Comparison of ENCODE assay signal across 28 cellular contexts in the genomic region with DNA sequence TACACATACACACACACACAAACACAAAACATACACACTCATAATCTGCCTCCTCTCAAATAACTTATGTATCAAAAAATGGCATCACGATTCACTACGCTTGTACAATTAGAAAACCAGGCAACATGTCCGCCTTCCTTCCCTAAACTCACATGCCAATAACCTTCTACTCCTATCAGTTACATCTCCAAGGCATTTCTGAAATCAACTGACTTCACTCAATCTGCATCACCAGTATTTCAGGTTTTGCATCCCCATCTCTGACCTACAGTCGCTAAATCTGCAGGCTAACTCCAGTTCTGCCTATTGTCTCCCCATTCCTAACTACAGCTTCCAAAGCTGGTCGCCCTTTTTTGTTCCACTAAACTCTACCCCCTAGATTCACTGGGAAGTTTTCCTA.
"Had no signal": no experiment of that assay in that cellular context is flagged by ENCODE, and none has a peak within 500 bp of the region (broad histone marks: within the 10 kb centered on the region; RNA-seq: fewer than 3 reads in every experiment).

No MANE protein-coding gene starts in this region.

- H3K4me3 Mint-ChIP-seq: dendritic cell treated with granulocyte-macrophage colony-stimulating factor and Interleukin-4, amounts not matched to agents 40 ng/mL and 50 ng/mL, for 4 days; effector memory CD8-positive, alpha-beta T cell; endodermal cell; mesothelial cell of epicardium; naive B cell had no signal

- H3K9me3 ChIP-seq: colonic mucosa, esophagus squamous epithelium, gastrocnemius medialis, left lung, lower lobe of right lung, mucosa of descending colon had no signal

- ATAC-seq: effector memory CD8-positive, alpha-beta T cell; esophagus mucosa; gastrocnemius medialis; heart right ventricle; left cardiac atrium; left lung; left ventricle myocardium superior; lower lobe of right lung; mucosa of descending colon had no signal

- H3K36me3 ChIP-seq: colonic mucosa, esophagus squamous epithelium, gastrocnemius medialis, heart right ventricle, left lung, lower lobe of right lung had no signal

- H3K4me1 Mint-ChIP-seq: mesothelial cell of epicardium, naive B cell had no signal

- H3K4me1 ChIP-seq: colonic mucosa, gastrocnemius medialis, heart right ventricle, left lung, lower lobe of right lung had no signal

- H3K27me3 ChIP-seq: colonic mucosa, esophagus squamous epithelium, gastrocnemius medialis, heart right ventricle, left lung had no signal

- H3K27ac ChIP-seq: colonic mucosa, epithelial cell of prostate, esophagus squamous epithelium, gastrocnemius medialis, heart right ventricle, left lung, lower lobe of right lung had no signal

- H3K27me3 Mint-ChIP-seq: dendritic cell treated with granulocyte-macrophage colony-stimulating factor and Interleukin-4, amounts not matched to agents 40 ng/mL and 50 ng/mL, for 4 days; naive B cell had no signal

- H3K27ac Mint-ChIP-seq: dendritic cell treated with granulocyte-macrophage colony-stimulating factor and Interleukin-4, amounts not matched to agents 40 ng/mL and 50 ng/mL, for 4 days; effector memory CD8-positive, alpha-beta T cell; endodermal cell; mesothelial cell of epicardium; naive B cell had no signal

- H3K4me3 ChIP-seq: colonic mucosa, esophagus squamous epithelium, gastrocnemius medialis, heart right ventricle, left lung, lower lobe of right lung, mucosa of descending colon had no signal

- H3K36me3 Mint-ChIP-seq: naive B cell had no signal

- H3K9me3 Mint-ChIP-seq: effector memory CD8-positive, alpha-beta T cell had no signal

- DNase-seq: colonic mucosa; cortex of kidney; effector CD8-positive, alpha-beta T cell; effector memory CD8-positive, alpha-beta T cell; endodermal cell; erythroblast; esophagus squamous epithelium; foreskin fibroblast; foreskin melanocyte; gastrocnemius medialis; glutamatergic neuron; head of caudate nucleus; heart right ventricle; hippocampal formation; left cardiac atrium; left lung; left ventricle myocardium superior; lower lobe of right lung; mesenchymal stem cell; mucosa of descending colon; naive B cell had no signal

- FAIRE-seq: endometrium, islet of Langerhans, keratinocyte had no signal
